Comparison of ENCODE assay signal across 13 cellular contexts in the genomic region with DNA sequence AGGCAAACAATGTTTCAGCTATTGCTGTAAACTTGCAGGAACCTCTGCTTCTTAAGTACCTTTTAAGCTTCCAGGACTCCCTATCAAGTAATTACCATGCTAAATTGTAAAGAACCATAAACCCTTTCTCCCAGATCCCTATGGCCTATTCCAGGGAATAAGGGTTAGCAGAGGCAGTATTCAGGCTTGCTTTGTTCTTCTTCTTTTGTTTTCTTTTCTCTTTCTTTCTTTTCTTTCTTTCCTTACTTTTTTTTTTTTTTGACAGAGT. TPM values are rescaled to one million over a fixed set of nuclear protein-coding genes. Genes with fewer than 3 reads are reported as not detected.
DNase-seq lines count a peak whose midpoint lies in the region; ATAC-seq and TF ChIP-seq lines count a peak whose summit lies in the region.
"Had no signal": no experiment of that assay in that cellular context is flagged by ENCODE, and none has a peak within 500 bp of the region (broad histone marks: within the 10 kb centered on the region; RNA-seq: fewer than 3 reads in every experiment).

No MANE protein-coding gene starts in this region.

- no peak for DNase-seq in T-helper 2 cell treated with Interferon-gamma antibody and Interleukin-4, amounts not matched to agents 5 μg/mL and 100 μg/mL, for 36 hours (ENCODE audit: low spot score)
- DNase-seq in T-helper 2 cell (no peak), GM23338 (ENCODE audit: low spot score) (peak; percentile 16), neural progenitor cell (ENCODE audit: low spot score) (peak; percentile 26)
- no peak for DNase-seq in activated T-helper 2 cell treated with anti-CD3 and anti-CD28 coated beads, Interferon-gamma antibody, Interleukin-2, Interleukin-4, amounts not matched to agents 10 μg/mL and 5 μg/mL and 100 μg/mL, durations not matched to agents 14 hours and 24 hours and 36 hours (ENCODE audit: low spot score)
- DNase-seq: activated effector memory CD4-positive, alpha-beta T cell treated with anti-CD3 and anti-CD28 coated beads, Interleukin-2, amount 50 U/mL, for 16 hours; NCI-H510A treated with DMSO at 0.1 percent for 48 hours; thyroid gland had no signal

- no peaks in the 10 kb centered on the region for H3K9me2 ChIP-seq in GM23338 (ENCODE audit: insufficient read depth)

- H3F3A ChIP-seq in GM23338 (replicated peaks; ENCODE audit: low read depth) (peaks cover 6% of the 10 kb centered on the region; the same call in 1 of the 2 replicates), neural progenitor cell (ENCODE audit: low read depth) (peaks cover 29% of the 10 kb centered on the region)

- H4K20me1 ChIP-seq in GM23338 (replicated peaks; ENCODE audit: insufficient read depth) (no peaks in the 10 kb centered on the region), neural progenitor cell (ENCODE audit: low read depth) (no peaks in the 10 kb centered on the region)

- no peak for TF ChIP-seq CTCF in GM23338 (conservative IDR thresholded peaks at IDR 0.05; ENCODE audit: low read depth in 2 of 2)
- TF ChIP-seq CTCF in neural progenitor cell (IDR thresholded peaks at IDR 0.05): no peak

- H3K9ac ChIP-seq in neural progenitor cell: no peak overlapping the region

- peaks cover 6% of the 10 kb centered on the region; the same call in 1 of the 2 replicates for H3K79me2 ChIP-seq in GM23338 (replicated peaks; ENCODE audit: insufficient read depth)
- peaks cover 18% of the 10 kb centered on the region for H3K79me2 ChIP-seq in neural progenitor cell (ENCODE audit: low read depth)

- H2AFZ ChIP-seq in GM23338 (peak overlapping the region; percentile 82), neural progenitor cell (replicated peaks) (peak overlapping the region; percentile 63)

- no peak for ATAC-seq in GM23338
- no peak for ATAC-seq in GM21423 (IDR thresholded peaks at IDR 0.05; ENCODE audit: unreplicated experiment)
- no peak for ATAC-seq in HG02623 (IDR thresholded peaks at IDR 0.05; ENCODE audit: unreplicated experiment)
- no peak for ATAC-seq in GM18907 (IDR thresholded peaks at IDR 0.05; ENCODE audit: unreplicated experiment)
- ATAC-seq: WTC11 had no signal

- H3K27me3 ChIP-seq in GM23338 (ENCODE audit: insufficient read depth): no peaks in the 10 kb centered on the region
- no peaks in the 10 kb centered on the region for H3K27me3 ChIP-seq in neural progenitor cell
- H3K27me3 ChIP-seq: right atrium auricular region, thyroid gland had no signal

- H3K36me3 ChIP-seq in GM23338 (ENCODE audit: insufficient read depth) (no peaks in the 10 kb centered on the region), neural progenitor cell (peaks cover 2% of the 10 kb centered on the region)
- H3K36me3 ChIP-seq: right atrium auricular region, thyroid gland had no signal

- H3K9me3 Mint-ChIP-seq in T-helper 2 cell treated with Interferon-gamma antibody and Interleukin-4, amounts not matched to agents 5 μg/mL and 100 μg/mL, for 36 hours: no peaks in the 10 kb centered on the region
- H3K9me3 Mint-ChIP-seq in GM23338 (no peaks in the 10 kb centered on the region), neural progenitor cell (no peaks in the 10 kb centered on the region)
- no peaks in the 10 kb centered on the region for H3K9me3 Mint-ChIP-seq in activated T-helper 2 cell treated with anti-CD3 and anti-CD28 coated beads, Interferon-gamma antibody, Interleukin-2, Interleukin-4, amounts not matched to agents 10 μg/mL and 5 μg/mL and 100 μg/mL, durations not matched to agents 14 hours and 24 hours and 36 hours
- H3K9me3 Mint-ChIP-seq: WTC11 had no signal

- intact Hi-C loops in activated T-helper 2 cell treated with anti-CD3 and anti-CD28 coated beads, Interferon-gamma antibody, Interleukin-2, Interleukin-4, amounts not matched to agents 10 μg/mL and 5 μg/mL and 100 μg/mL, durations not matched to agents 14 hours and 24 hours and 36 hours (cut with micrococcal nuclease): loop anchor here (5.0 to 10.0 kb wide), 2 partner anchors 503 to 549 kb away; no protein-coding TSS in a partner anchor

- peak overlapping the region; percentile 69 for H3K4me3 Mint-ChIP-seq in T-helper 2 cell treated with Interferon-gamma antibody and Interleukin-4, amounts not matched to agents 5 μg/mL and 100 μg/mL, for 36 hours
- H3K4me3 Mint-ChIP-seq in GM23338 (no peak overlapping the region), neural progenitor cell (no peak overlapping the region)
- H3K4me3 Mint-ChIP-seq in activated T-helper 2 cell treated with anti-CD3 and anti-CD28 coated beads, Interferon-gamma antibody, Interleukin-2, Interleukin-4, amounts not matched to agents 10 μg/mL and 5 μg/mL and 100 μg/mL, durations not matched to agents 14 hours and 24 hours and 36 hours (ENCODE audit: low read depth): peak overlapping the region; percentile 43
- H3K4me3 Mint-ChIP-seq: WTC11 had no signal

- peaks cover 28% of the 10 kb centered on the region for H3K4me1 Mint-ChIP-seq in T-helper 2 cell treated with Interferon-gamma antibody and Interleukin-4, amounts not matched to agents 5 μg/mL and 100 μg/mL, for 36 hours (ENCODE audit: low read depth)
- no peaks in the 10 kb centered on the region; the same call in 2 of the 3 replicates for H3K4me1 Mint-ChIP-seq in GM23338
- peaks cover 35% of the 10 kb centered on the region for H3K4me1 Mint-ChIP-seq in activated T-helper 2 cell treated with anti-CD3 and anti-CD28 coated beads, Interferon-gamma antibody, Interleukin-2, Interleukin-4, amounts not matched to agents 10 μg/mL and 5 μg/mL and 100 μg/mL, durations not matched to agents 14 hours and 24 hours and 36 hours (ENCODE audit: low read depth)
- peaks cover 11% of the 10 kb centered on the region for H3K4me1 Mint-ChIP-seq in neural progenitor cell

- H3K4me3 ChIP-seq in GM23338: no peak overlapping the region
- no peak overlapping the region for H3K4me3 ChIP-seq in neural progenitor cell
- H3K4me3 ChIP-seq: right atrium auricular region, thyroid gland had no signal

- H3K27me3 Mint-ChIP-seq in T-helper 2 cell treated with Interferon-gamma antibody and Interleukin-4, amounts not matched to agents 5 μg/mL and 100 μg/mL, for 36 hours (ENCODE audit: low read depth): no peaks in the 10 kb centered on the region
- H3K27me3 Mint-ChIP-seq in GM23338 (ENCODE audit: insufficient read depth, low read depth, poor library complexity) (peaks cover 2% of the 10 kb centered on the region), neural progenitor cell (ENCODE audit: insufficient read depth, low read depth) (no peaks in the 10 kb centered on the region)
- no peaks in the 10 kb centered on the region for H3K27me3 Mint-ChIP-seq in activated T-helper 2 cell treated with anti-CD3 and anti-CD28 coated beads, Interferon-gamma antibody, Interleukin-2, Interleukin-4, amounts not matched to agents 10 μg/mL and 5 μg/mL and 100 μg/mL, durations not matched to agents 14 hours and 24 hours and 36 hours (ENCODE audit: low read depth)

- H3K27ac Mint-ChIP-seq in T-helper 2 cell treated with Interferon-gamma antibody and Interleukin-4, amounts not matched to agents 5 μg/mL and 100 μg/mL, for 36 hours: peak overlapping the region; percentile 71
- H3K27ac Mint-ChIP-seq in GM23338: no peak overlapping the region
- peak overlapping the region; percentile 83 for H3K27ac Mint-ChIP-seq in activated T-helper 2 cell treated with anti-CD3 and anti-CD28 coated beads, Interferon-gamma antibody, Interleukin-2, Interleukin-4, amounts not matched to agents 10 μg/mL and 5 μg/mL and 100 μg/mL, durations not matched to agents 14 hours and 24 hours and 36 hours
- H3K27ac Mint-ChIP-seq in neural progenitor cell: no peak overlapping the region

- H3K4me1 ChIP-seq in GM23338 (ENCODE audit: insufficient read depth): no peaks in the 10 kb centered on the region
- H3K4me1 ChIP-seq in neural progenitor cell: peaks cover 19% of the 10 kb centered on the region
- H3K4me1 ChIP-seq: thyroid gland had no signal

- H3K4me2 ChIP-seq in GM23338 (no peak overlapping the region), neural progenitor cell (no peak overlapping the region)

- H3K36me3 Mint-ChIP-seq in T-helper 2 cell treated with Interferon-gamma antibody and Interleukin-4, amounts not matched to agents 5 μg/mL and 100 μg/mL, for 36 hours (ENCODE audit: low read depth): no peaks in the 10 kb centered on the region
- H3K36me3 Mint-ChIP-seq in GM23338 (ENCODE audit: low read depth): no peaks in the 10 kb centered on the region
- peaks cover 2% of the 10 kb centered on the region for H3K36me3 Mint-ChIP-seq in activated T-helper 2 cell treated with anti-CD3 and anti-CD28 coated beads, Interferon-gamma antibody, Interleukin-2, Interleukin-4, amounts not matched to agents 10 μg/mL and 5 μg/mL and 100 μg/mL, durations not matched to agents 14 hours and 24 hours and 36 hours (ENCODE audit: low read depth)
- no peaks in the 10 kb centered on the region for H3K36me3 Mint-ChIP-seq in neural progenitor cell
- H3K36me3 Mint-ChIP-seq: WTC11 had no signal

- no peak overlapping the region for H3K27ac ChIP-seq in GM23338 (ENCODE audit: low read depth)
- H3K27ac ChIP-seq in neural progenitor cell: peak overlapping the region; percentile 48
- H3K27ac ChIP-seq: right atrium auricular region, thyroid gland had no signal

- H3K9me3 ChIP-seq in neural progenitor cell (ENCODE audit: low read depth): no peaks in the 10 kb centered on the region
- H3K9me3 ChIP-seq: right atrium auricular region, thyroid gland had no signal

RNA-seq across cellular contexts. Expression of a gene that starts 2.8 kb away (rescaled TPM):
- 13.3 and 19.0 TPM in 2 replicates for total RNA-seq in GM23338 (2014; rRNA removed; shearing (Covaris generic))
- 4.8 and 5.0 TPM in 2 replicates for polyA plus RNA-seq in GM23338 (2016; fragmentation: Nextera tagmentation; extraction: Ambion mirVana)
- total RNA-seq in activated T-helper 2 cell treated with anti-CD3 and anti-CD28 coated beads, Interferon-gamma antibody, Interleukin-2, Interleukin-4, amounts not matched to agents 10 μg/mL and 5 μg/mL and 100 μg/mL, durations not matched to agents 14 hours and 24 hours and 36 hours: 26.0 and 26.1 TPM in 2 replicates
- total RNA-seq in neural progenitor cell (ENCODE audit: low replicate concordance): 38.2 and 46.1 TPM in 2 replicates

RNA-seq across cellular contexts. Expression of a gene that starts 35.1 kb away (rescaled TPM):
- 681 and 902 TPM in 2 replicates for total RNA-seq in GM23338 (2014; rRNA removed; shearing (Covaris generic))
- polyA plus RNA-seq in GM23338 (2016; fragmentation: Nextera tagmentation; extraction: Ambion mirVana): 2,092 and 2,216 TPM in 2 replicates
- 1,565 and 1,599 TPM in 2 replicates for total RNA-seq in activated T-helper 2 cell treated with anti-CD3 and anti-CD28 coated beads, Interferon-gamma antibody, Interleukin-2, Interleukin-4, amounts not matched to agents 10 μg/mL and 5 μg/mL and 100 μg/mL, durations not matched to agents 14 hours and 24 hours and 36 hours
- 2,339 and 2,343 TPM in 2 replicates for total RNA-seq in neural progenitor cell (ENCODE audit: low replicate concordance)

RNA-seq across cellular contexts. Expression of a gene that starts 44.7 kb away (rescaled TPM):
- 21.3 and 22.4 TPM in 2 replicates for total RNA-seq in GM23338 (2014; rRNA removed; shearing (Covaris generic))
- polyA plus RNA-seq in GM23338 (2016; fragmentation: Nextera tagmentation; extraction: Ambion mirVana): 6.5 and 7.7 TPM in 2 replicates
- 27.5 and 29.6 TPM in 2 replicates for total RNA-seq in activated T-helper 2 cell treated with anti-CD3 and anti-CD28 coated beads, Interferon-gamma antibody, Interleukin-2, Interleukin-4, amounts not matched to agents 10 μg/mL and 5 μg/mL and 100 μg/mL, durations not matched to agents 14 hours and 24 hours and 36 hours
- total RNA-seq in neural progenitor cell (ENCODE audit: low replicate concordance): 19.8 and 30.2 TPM in 2 replicates

RNA-seq across cellular contexts. Expression of a gene that starts 57.4 kb away (rescaled TPM):
- 20.8 and 26.5 TPM in 2 replicates for total RNA-seq in GM23338 (2014; rRNA removed; shearing (Covaris generic))
- polyA plus RNA-seq in GM23338 (2016; fragmentation: Nextera tagmentation; extraction: Ambion mirVana): 11.7 and 13.3 TPM in 2 replicates
- 18.1 and 21.2 TPM in 2 replicates for total RNA-seq in activated T-helper 2 cell treated with anti-CD3 and anti-CD28 coated beads, Interferon-gamma antibody, Interleukin-2, Interleukin-4, amounts not matched to agents 10 μg/mL and 5 μg/mL and 100 μg/mL, durations not matched to agents 14 hours and 24 hours and 36 hours
- 9.4 and 9.6 TPM in 2 replicates for total RNA-seq in neural progenitor cell (ENCODE audit: low replicate concordance)

Comparison
In these comparisons a context has a peak if more than half of its experiments do, and no peak if none do; other contexts are left out.
1. DNase-seq: peak in GM23338 (single experiment) and neural progenitor cell (single experiment); none in T-helper 2 cell treated with Interferon-gamma antibody and Interleukin-4, amounts not matched to agents 5 μg/mL and 100 μg/mL, for 36 hours (single experiment), T-helper 2 cell (0 of 5) and activated T-helper 2 cell treated with anti-CD3 and anti-CD28 coated beads, Interferon-gamma antibody, Interleukin-2, Interleukin-4, amounts not matched to agents 10 μg/mL and 5 μg/mL and 100 μg/mL, durations not matched to agents 14 hours and 24 hours and 36 hours (single experiment).
2. H3K27ac Mint-ChIP-seq: peak in T-helper 2 cell treated with Interferon-gamma antibody and Interleukin-4, amounts not matched to agents 5 μg/mL and 100 μg/mL, for 36 hours (single experiment) and activated T-helper 2 cell treated with anti-CD3 and anti-CD28 coated beads, Interferon-gamma antibody, Interleukin-2, Interleukin-4, amounts not matched to agents 10 μg/mL and 5 μg/mL and 100 μg/mL, durations not matched to agents 14 hours and 24 hours and 36 hours (single experiment); none in GM23338 (single experiment) and neural progenitor cell (single experiment).
3. H3K4me3 Mint-ChIP-seq: peak in T-helper 2 cell treated with Interferon-gamma antibody and Interleukin-4, amounts not matched to agents 5 μg/mL and 100 μg/mL, for 36 hours (single experiment) and activated T-helper 2 cell treated with anti-CD3 and anti-CD28 coated beads, Interferon-gamma antibody, Interleukin-2, Interleukin-4, amounts not matched to agents 10 μg/mL and 5 μg/mL and 100 μg/mL, durations not matched to agents 14 hours and 24 hours and 36 hours (single experiment); none in GM23338 (single experiment) and neural progenitor cell (single experiment).